In genomic region chr11:70582886-70583641, GRCh38 we compare ENCODE assay signal across 21 cellular contexts.
"Had no signal": no experiment of that assay in that cellular context is flagged by ENCODE, and none has a peak within 500 bp of the region (broad histone marks: within the 10 kb centered on the region; RNA-seq: fewer than 3 reads in every experiment).

No MANE protein-coding gene starts in this region.

- H3K4me3 ChIP-seq: esophagus muscularis mucosa, gastroesophageal sphincter, heart right ventricle, tibial artery, uterus had no signal

- H3K4me1 ChIP-seq: esophagus muscularis mucosa, gastroesophageal sphincter, heart right ventricle, tibial artery, uterus had no signal

- H3K9me3 Mint-ChIP-seq: activated CD4-positive, alpha-beta T cell treated with anti-CD3 and anti-CD28 coated beads, Interleukin-2, amount 10 ng/mL, durations not matched to agents 7 days and 5 days; activated T-cell treated with anti-CD3 and anti-CD28 coated beads, Interleukin-2, amount 50 U/mL, for 4 hours; dendritic cell treated with granulocyte-macrophage colony-stimulating factor and Interleukin-4, amounts not matched to agents 40 ng/mL and 50 ng/mL, for 4 days; immature natural killer cell; mesothelial cell of epicardium had no signal

- H3K27ac Mint-ChIP-seq: activated CD4-positive, alpha-beta T cell treated with anti-CD3 and anti-CD28 coated beads, Interleukin-2, amount 10 ng/mL, durations not matched to agents 7 days and 5 days; activated CD8-positive, alpha-beta T cell treated with anti-CD3 and anti-CD28 coated beads, Interleukin-2, amount 10 ng/mL, durations not matched to agents 7 days and 5 days; dendritic cell treated with granulocyte-macrophage colony-stimulating factor and Interleukin-4, amounts not matched to agents 40 ng/mL and 50 ng/mL, for 4 days; immature natural killer cell; mesothelial cell of epicardium; nephron had no signal

- H3K9me3 ChIP-seq: esophagus muscularis mucosa, gastroesophageal sphincter, heart right ventricle, tibial artery, uterus had no signal

- H3K36me3 Mint-ChIP-seq: immature natural killer cell, mesothelial cell of epicardium had no signal

- H3K4me1 Mint-ChIP-seq: activated CD4-positive, alpha-beta T cell treated with anti-CD3 and anti-CD28 coated beads, Interleukin-2, amount 10 ng/mL, durations not matched to agents 7 days and 5 days; immature natural killer cell; mesothelial cell of epicardium; nephron had no signal

- H3K27me3 ChIP-seq: esophagus muscularis mucosa, gastroesophageal sphincter, uterus had no signal

- H3K36me3 ChIP-seq: esophagus muscularis mucosa, gastroesophageal sphincter, heart right ventricle, tibial artery, uterus had no signal

- H3K4me3 Mint-ChIP-seq: activated CD4-positive, alpha-beta T cell treated with anti-CD3 and anti-CD28 coated beads, Interleukin-2, amount 10 ng/mL, durations not matched to agents 7 days and 5 days; activated CD8-positive, alpha-beta T cell treated with anti-CD3 and anti-CD28 coated beads, Interleukin-2, amount 10 ng/mL, durations not matched to agents 7 days and 5 days; activated T-cell treated with anti-CD3 and anti-CD28 coated beads, Interleukin-2, amount 50 U/mL, for 4 hours; dendritic cell treated with granulocyte-macrophage colony-stimulating factor and Interleukin-4, amounts not matched to agents 40 ng/mL and 50 ng/mL, for 4 days; immature natural killer cell; mesothelial cell of epicardium; nephron had no signal

- DNase-seq: activated CD4-positive, alpha-beta T cell treated with anti-CD3 and anti-CD28 coated beads, Interleukin-2, amount 10 ng/mL, durations not matched to agents 7 days and 5 days; activated CD4-positive, CD25-positive, alpha-beta regulatory T cell; activated CD8-positive, alpha-beta T cell treated with anti-CD3 and anti-CD28 coated beads, Interleukin-2, amount 10 ng/mL, durations not matched to agents 7 days and 5 days; activated effector memory CD4-positive, alpha-beta T cell treated with anti-CD3 and anti-CD28 coated beads, Interleukin-2, amount 50 U/mL, for 16 hours; activated naive CD4-positive, alpha-beta T cell treated with anti-CD3 and anti-CD28 coated beads, Interleukin-2, amount 50 U/mL, for 16 hours; activated T-cell treated with anti-CD3 and anti-CD28 coated beads, Interleukin-2, amount 50 U/mL, for 4 hours; effector memory CD4-positive, alpha-beta T cell; heart right ventricle; immature natural killer cell; occipital lobe; stimulated activated CD4-positive, alpha-beta T cell treated with anti-CD3 and anti-CD28 coated beads, Interleukin-2, amount 100 ng/mL, for 24 hours; stimulated activated naive CD4-positive, alpha-beta T cell treated with Interleukin-2 at 50 U/mL for 16 hours; T-helper 1 cell; T-helper 9 cell; uterus had no signal

- H3K27ac ChIP-seq: esophagus muscularis mucosa, gastroesophageal sphincter, heart right ventricle, tibial artery, uterus had no signal
